1 cellular context compared by ENCODE assay signal in the genomic region with DNA sequence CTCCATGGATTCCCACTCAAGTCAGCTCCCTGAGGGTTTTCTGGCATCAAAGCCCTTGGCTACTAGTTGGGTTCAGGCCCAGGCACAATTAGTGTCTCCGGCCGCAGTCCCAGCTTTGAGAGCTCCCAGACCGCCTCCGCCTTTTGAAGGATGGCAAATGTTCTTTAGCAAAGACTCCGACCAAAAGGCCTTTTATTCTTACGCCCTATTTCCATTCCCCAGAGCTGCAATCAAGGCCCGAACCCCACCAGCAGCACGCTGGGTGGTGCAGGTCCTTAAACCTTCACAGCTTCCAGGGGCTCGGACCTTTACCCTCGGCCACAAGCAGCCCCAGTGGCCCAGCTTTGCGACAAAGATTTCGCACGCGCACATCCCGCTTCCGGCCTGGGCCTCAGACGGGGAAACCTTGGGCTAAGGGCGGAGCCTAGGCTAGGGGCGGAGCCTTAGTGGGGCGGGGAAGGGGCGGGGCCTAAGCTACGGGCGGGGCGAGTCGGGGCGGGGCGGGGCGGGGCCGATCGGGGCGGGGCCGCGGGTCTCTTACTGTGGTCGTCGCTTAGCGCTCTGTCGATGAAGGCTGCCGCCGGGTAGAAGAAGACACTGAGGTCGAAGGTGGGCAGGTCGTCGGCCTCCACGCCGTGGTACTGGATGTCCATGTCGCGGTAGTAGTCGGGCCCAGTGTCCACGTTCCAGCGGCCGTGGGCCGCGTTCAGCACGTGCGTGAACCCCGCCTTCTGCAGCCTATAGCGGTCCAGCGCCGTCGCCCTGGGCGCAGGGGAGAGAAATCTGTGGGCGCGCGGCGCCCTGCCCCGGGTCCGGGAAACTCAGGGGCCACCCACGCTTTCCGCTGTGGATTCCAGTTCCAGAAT.
TF ChIP-seq lines count a peak whose summit lies in the region.

No MANE protein-coding gene starts in this region.

TF ChIP-seq in WTC11, 78 proteins besides CTCF, POLR2A, EP300 and RAD21 (continued from another document):
- TF ChIP-seq, protein P1, sequence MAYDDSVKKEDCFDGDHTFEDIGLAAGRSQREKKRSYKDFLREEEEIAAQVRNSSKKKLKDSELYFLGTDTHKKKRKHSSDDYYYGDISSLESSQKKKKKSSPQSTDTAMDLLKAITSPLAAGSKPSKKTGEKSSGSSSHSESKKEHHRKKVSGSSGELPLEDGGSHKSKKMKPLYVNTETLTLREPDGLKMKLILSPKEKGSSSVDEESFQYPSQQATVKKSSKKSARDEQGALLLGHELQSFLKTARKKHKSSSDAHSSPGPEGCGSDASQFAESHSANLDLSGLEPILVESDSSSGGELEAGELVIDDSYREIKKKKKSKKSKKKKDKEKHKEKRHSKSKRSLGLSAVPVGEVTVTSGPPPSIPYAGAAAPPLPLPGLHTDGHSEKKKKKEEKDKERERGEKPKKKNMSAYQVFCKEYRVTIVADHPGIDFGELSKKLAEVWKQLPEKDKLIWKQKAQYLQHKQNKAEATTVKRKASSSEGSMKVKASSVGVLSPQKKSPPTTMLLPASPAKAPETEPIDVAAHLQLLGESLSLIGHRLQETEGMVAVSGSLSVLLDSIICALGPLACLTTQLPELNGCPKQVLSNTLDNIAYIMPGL (CRISPR knock-in tag; IDR thresholded peaks at IDR 0.05): no peak
- TF ChIP-seq, protein P2, sequence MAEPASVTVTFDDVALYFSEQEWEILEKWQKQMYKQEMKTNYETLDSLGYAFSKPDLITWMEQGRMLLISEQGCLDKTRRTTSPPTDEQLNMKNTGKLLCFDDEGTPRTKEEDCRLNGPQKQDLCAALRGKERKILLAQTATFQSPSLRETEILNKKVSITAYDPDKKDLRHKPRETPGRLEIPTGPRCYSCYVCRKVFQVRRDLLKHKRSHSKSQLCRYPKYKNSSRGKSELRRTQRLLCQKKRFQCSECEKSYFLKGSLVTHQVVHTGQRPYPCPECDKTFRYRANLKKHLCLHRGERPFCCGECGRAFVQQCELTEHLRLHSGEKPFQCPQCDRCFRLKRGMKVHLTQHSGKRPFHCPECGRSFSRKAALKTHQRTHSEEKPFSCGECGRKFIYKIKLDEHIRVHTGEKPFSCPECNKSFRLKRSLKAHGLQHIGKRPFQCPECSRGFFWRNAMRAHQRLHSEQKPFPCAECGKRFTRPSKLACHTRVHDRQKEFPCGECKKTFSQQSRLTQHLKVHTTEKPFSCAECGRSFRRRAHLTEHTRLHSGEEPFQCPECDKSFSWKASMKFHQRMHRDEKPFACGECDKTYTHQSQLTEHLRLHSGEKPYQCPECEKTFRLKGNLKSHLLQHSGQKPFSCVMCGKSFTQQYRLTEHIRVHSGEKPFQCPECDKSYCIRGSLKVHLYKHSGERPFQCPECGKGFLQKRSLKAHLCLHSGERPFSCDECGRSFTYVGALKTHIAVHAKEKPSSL (CRISPR knock-in tag; conservative IDR thresholded peaks at IDR 0.05): no peak
- TF ChIP-seq, protein P3, sequence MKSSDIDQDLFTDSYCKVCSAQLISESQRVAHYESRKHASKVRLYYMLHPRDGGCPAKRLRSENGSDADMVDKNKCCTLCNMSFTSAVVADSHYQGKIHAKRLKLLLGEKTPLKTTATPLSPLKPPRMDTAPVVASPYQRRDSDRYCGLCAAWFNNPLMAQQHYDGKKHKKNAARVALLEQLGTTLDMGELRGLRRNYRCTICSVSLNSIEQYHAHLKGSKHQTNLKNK (CRISPR knock-in tag; IDR thresholded peaks at IDR 0.05): no peak
- TF ChIP-seq ELF4 (CRISPR knock-in tag; IDR thresholded peaks at IDR 0.05; ENCODE audit: low read depth) (no peak), ZNF423 (CRISPR knock-in tag; IDR thresholded peaks at IDR 0.05) (no peak)
- TF ChIP-seq, protein P4, sequence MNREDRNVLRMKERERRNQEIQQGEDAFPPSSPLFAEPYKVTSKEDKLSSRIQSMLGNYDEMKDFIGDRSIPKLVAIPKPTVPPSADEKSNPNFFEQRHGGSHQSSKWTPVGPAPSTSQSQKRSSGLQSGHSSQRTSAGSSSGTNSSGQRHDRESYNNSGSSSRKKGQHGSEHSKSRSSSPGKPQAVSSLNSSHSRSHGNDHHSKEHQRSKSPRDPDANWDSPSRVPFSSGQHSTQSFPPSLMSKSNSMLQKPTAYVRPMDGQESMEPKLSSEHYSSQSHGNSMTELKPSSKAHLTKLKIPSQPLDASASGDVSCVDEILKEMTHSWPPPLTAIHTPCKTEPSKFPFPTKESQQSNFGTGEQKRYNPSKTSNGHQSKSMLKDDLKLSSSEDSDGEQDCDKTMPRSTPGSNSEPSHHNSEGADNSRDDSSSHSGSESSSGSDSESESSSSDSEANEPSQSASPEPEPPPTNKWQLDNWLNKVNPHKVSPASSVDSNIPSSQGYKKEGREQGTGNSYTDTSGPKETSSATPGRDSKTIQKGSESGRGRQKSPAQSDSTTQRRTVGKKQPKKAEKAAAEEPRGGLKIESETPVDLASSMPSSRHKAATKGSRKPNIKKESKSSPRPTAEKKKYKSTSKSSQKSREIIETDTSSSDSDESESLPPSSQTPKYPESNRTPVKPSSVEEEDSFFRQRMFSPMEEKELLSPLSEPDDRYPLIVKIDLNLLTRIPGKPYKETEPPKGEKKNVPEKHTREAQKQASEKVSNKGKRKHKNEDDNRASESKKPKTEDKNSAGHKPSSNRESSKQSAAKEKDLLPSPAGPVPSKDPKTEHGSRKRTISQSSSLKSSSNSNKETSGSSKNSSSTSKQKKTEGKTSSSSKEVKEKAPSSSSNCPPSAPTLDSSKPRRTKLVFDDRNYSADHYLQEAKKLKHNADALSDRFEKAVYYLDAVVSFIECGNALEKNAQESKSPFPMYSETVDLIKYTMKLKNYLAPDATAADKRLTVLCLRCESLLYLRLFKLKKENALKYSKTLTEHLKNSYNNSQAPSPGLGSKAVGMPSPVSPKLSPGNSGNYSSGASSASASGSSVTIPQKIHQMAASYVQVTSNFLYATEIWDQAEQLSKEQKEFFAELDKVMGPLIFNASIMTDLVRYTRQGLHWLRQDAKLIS (CRISPR knock-in tag; IDR thresholded peaks at IDR 0.05; ENCODE audit: borderline replicate concordance): no peak
